Comparison of ENCODE assay signal across 12 cellular contexts in the genomic region with DNA sequence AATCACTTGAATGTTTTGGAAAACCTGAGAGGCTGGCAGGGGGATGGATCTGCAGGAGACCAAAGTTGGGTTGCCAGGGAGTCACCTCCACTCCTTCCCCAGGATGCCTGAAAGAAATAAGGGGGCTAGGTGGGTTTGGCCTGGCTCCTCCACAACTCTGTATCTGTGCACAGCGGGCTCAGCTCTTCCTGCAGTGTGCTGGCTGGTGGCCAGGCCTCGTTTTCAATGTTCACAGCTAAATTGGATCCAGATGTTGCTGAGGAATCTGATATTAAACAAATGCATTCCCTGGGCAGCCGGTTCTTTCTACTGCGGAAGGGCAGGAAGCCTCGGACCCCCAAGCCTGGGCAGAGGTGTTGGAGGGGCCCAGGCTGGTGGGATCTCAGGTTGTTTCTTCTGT.
DNase-seq lines count a peak whose midpoint lies in the region; ATAC-seq and TF ChIP-seq lines count a peak whose summit lies in the region.
"Had no signal": no experiment of that assay in that cellular context is flagged by ENCODE, and none has a peak within 500 bp of the region (broad histone marks: within the 10 kb centered on the region; RNA-seq: fewer than 3 reads in every experiment).

No MANE protein-coding gene starts in this region.

- ATAC-seq in GM19395 (IDR thresholded peaks at IDR 0.05; ENCODE audit: unreplicated experiment) (no peak), HG02571 (IDR thresholded peaks at IDR 0.05; ENCODE audit: unreplicated experiment) (no peak)
- ATAC-seq: T-cell, upper lobe of right lung had no signal

- no peaks in the 10 kb centered on the region for H3K36me3 ChIP-seq in ovary
- H3K36me3 ChIP-seq: upper lobe of right lung had no signal

- no peak for TF ChIP-seq POLR2A in ovary (IDR thresholded peaks at IDR 0.05)

- intact Hi-C loops in ovary (cut with DNase I) = loop anchor here in 1 of 4 donors (10.0 kb wide), 1 partner anchor 119 kb away; the partner anchor contains the start of gene SIAH1

- H3K4me1 ChIP-seq in ovary (ENCODE audit: insufficient read depth) = peaks cover 14% of the 10 kb centered on the region

- TF ChIP-seq CTCF in fibroblast of the aortic adventitia (IDR thresholded peaks at IDR 0.05; ENCODE audit: insufficient read depth, low read length) (no peak), ovary (IDR thresholded peaks at IDR 0.05) (no peak)

- no peaks in the 10 kb centered on the region for H3K27me3 ChIP-seq in ovary
- H3K27me3 ChIP-seq: upper lobe of right lung had no signal

- no peak overlapping the region for H3K27ac ChIP-seq in ovary
- H3K27ac ChIP-seq: upper lobe of right lung had no signal

- no peak for TF ChIP-seq EP300 in ovary (IDR thresholded peaks at IDR 0.05)

- H3K4me3 ChIP-seq in fibroblast of the aortic adventitia (ENCODE audit: low read depth, low read length) (no peak overlapping the region), ovary (no peak overlapping the region)
- H3K4me3 ChIP-seq: upper lobe of right lung had no signal

- DNase-seq in AG20443 (ENCODE audit: low spot score) (peak; percentile 87), fibroblast of the aortic adventitia (ENCODE audit: low read depth) (peak; percentile 93), ovary (peak; percentile 63 to 86 (median 73)), NAMALWA (ENCODE audit: low spot score) (no peak)
- DNase-seq in activated CD4-positive, CD25-positive, alpha-beta regulatory T cell (lab: John Stamatoyannopoulos, UW) = no peak
- DNase-seq: NCI-H1105, NCI-H82, T-cell, upper lobe of right lung had no signal

- no peaks in the 10 kb centered on the region for H3K9me3 ChIP-seq in ovary
- H3K9me3 ChIP-seq: upper lobe of right lung had no signal

- 8 to 12% (median 8%) methylated on average over 5 of the region's 5 CpGs for WGBS in ovary, 3 donors

TF ChIP-seq in PFSK-1, 5 proteins besides CTCF, POLR2A, EP300 and RAD21:
- no peak for TF ChIP-seq SIN3A (IDR thresholded peaks at IDR 0.05; ENCODE audit: borderline replicate concordance, insufficient read depth, low read length)
- peak; percentile 49; the same call in 1 of the 2 replicates for TF ChIP-seq POLR2AphosphoS5 (IDR thresholded peaks at IDR 0.05; ENCODE audit: low read depth, low read length)
- 0 out of 4 replicates have a peak, but pooled peaks of 1 of the 2 experiments have one; percentile 38 for TF ChIP-seq REST (IDR thresholded peaks at IDR 0.05; ENCODE audit: insufficient read depth in 1 of 2, low read depth in 2 of 2, low read length in 2 of 2)

Comparison
In these comparisons a context has a peak if more than half of its experiments do, and no peak if none do; other contexts are left out.
1. DNase-seq: peak in AG20443 (single experiment), fibroblast of the aortic adventitia (single experiment) and ovary (5 of 5); none in activated CD4-positive, CD25-positive, alpha-beta regulatory T cell (0 of 4) and NAMALWA (single experiment).